14 cellular contexts compared by ENCODE assay signal in genomic region chr3:15384510-15385237, GRCh38. TPM values are rescaled to one million over a fixed set of nuclear protein-coding genes. Genes with fewer than 3 reads are reported as not detected.
DNase-seq lines count a peak whose midpoint lies in the region; ATAC-seq and TF ChIP-seq lines count a peak whose summit lies in the region.
"Had no signal": no experiment of that assay in that cellular context is flagged by ENCODE, and none has a peak within 500 bp of the region (broad histone marks: within the 10 kb centered on the region; RNA-seq: fewer than 3 reads in every experiment).

No MANE protein-coding gene starts in this region.

- intact Hi-C loops in sciatic nerve (cut with DNase I): no loop called here

- TF ChIP-seq CTCF in GM06990 (IDR thresholded peaks at IDR 0.05; ENCODE audit: insufficient read depth, low read length, poor library complexity, severe bottlenecking) (no peak), SU-DHL-6 (IDR thresholded peaks at IDR 0.05; ENCODE audit: insufficient read depth, low read length, poor library complexity, severe bottlenecking) (no peak)

- H3K9me3 ChIP-seq in SU-DHL-6 (ENCODE audit: insufficient read depth, low read length): no peaks in the 10 kb centered on the region

- H3K4me3 ChIP-seq in GM06990 (replicated peaks; ENCODE audit: low read depth, low read length): 0 out of 2 replicates have a peak overlapping the region, but pooled peaks have one; percentile 3
- H3K4me3 ChIP-seq in SU-DHL-6 (ENCODE audit: insufficient read depth, low read length, poor library complexity, severe bottlenecking): no peak overlapping the region

- peak overlapping the region; percentile 58 for H3K4me2 ChIP-seq in SU-DHL-6 (ENCODE audit: low read depth, low read length, poor library complexity, severe bottlenecking)

- H3K27me3 ChIP-seq in GM06990 (replicated peaks; ENCODE audit: control insufficient read depth, insufficient read depth, low read length) (no peaks in the 10 kb centered on the region), SU-DHL-6 (ENCODE audit: low read length) (no peaks in the 10 kb centered on the region)

- peak overlapping the region; percentile 86 for H3K27ac ChIP-seq in SU-DHL-6 (ENCODE audit: low read depth, low read length)
- H3K27ac ChIP-seq: VCaP had no signal

- H3K36me3 ChIP-seq in GM06990 (ENCODE audit: control insufficient read depth, insufficient read depth, low read length) (no peaks in the 10 kb centered on the region), SU-DHL-6 (ENCODE audit: low read length) (no peaks in the 10 kb centered on the region)

- H3F3A ChIP-seq in SU-DHL-6 (ENCODE audit: insufficient read depth): peaks cover 18% of the 10 kb centered on the region

- peak overlapping the region; percentile 24; the same call in 1 of the 2 replicates for H3K9ac ChIP-seq in SU-DHL-6 (ENCODE audit: low read length)

- H3K79me2 ChIP-seq in SU-DHL-6 (ENCODE audit: insufficient read depth, low read length): no peaks in the 10 kb centered on the region

- peak overlapping the region; percentile 4 for H2AFZ ChIP-seq in SU-DHL-6 (ENCODE audit: low read depth, low read length, severe bottlenecking)

- ATAC-seq in GM19452 (IDR thresholded peaks at IDR 0.05; ENCODE audit: unreplicated experiment) (peak; percentile 83), HG03045 (IDR thresholded peaks at IDR 0.05; ENCODE audit: unreplicated experiment) (peak; percentile 77), sciatic nerve (no peak)
- ATAC-seq: HCT116, natural killer cell had no signal

- no peaks in the 10 kb centered on the region for H4K20me1 ChIP-seq in SU-DHL-6 (ENCODE audit: low read depth, low read length)

- no peaks in the 10 kb centered on the region for H3K9me2 ChIP-seq in SU-DHL-6 (replicated peaks; ENCODE audit: insufficient read depth, low read length)

- DNase-seq in GM06990 (ENCODE audit: extremely low read depth, insufficient read length) (peak; percentile 69), GM19238 (ENCODE audit: insufficient read length, low spot score) (no peak), LoVo (ENCODE audit: low spot score) (no peak), sciatic nerve (ENCODE audit: low spot score) (no peak)
- no peak for DNase-seq in stimulated activated naive CD4-positive, alpha-beta T cell (lab: John Stamatoyannopoulos, UW)
- DNase-seq: amygdala; CD8-positive, alpha-beta memory T cell; natural killer cell; NCI-H2227 treated with DMSO at 0.1 percent for 48 hours had no signal

RNA-seq across cellular contexts. Expression of gene METTL6, which starts 42.7 kb away (rescaled TPM):
- 21.5 TPM for total RNA-seq in sciatic nerve

RNA-seq across cellular contexts. Expression of gene EAF1, which starts 42.7 kb away (rescaled TPM):
- 14.4 TPM for total RNA-seq in sciatic nerve

RNA-seq across cellular contexts. Expression of gene SH3BP5, which starts 52.3 kb away (rescaled TPM):
- 143 TPM for total RNA-seq in sciatic nerve
